Comparison of ENCODE assay signal across 7 cellular contexts in the genomic region with DNA sequence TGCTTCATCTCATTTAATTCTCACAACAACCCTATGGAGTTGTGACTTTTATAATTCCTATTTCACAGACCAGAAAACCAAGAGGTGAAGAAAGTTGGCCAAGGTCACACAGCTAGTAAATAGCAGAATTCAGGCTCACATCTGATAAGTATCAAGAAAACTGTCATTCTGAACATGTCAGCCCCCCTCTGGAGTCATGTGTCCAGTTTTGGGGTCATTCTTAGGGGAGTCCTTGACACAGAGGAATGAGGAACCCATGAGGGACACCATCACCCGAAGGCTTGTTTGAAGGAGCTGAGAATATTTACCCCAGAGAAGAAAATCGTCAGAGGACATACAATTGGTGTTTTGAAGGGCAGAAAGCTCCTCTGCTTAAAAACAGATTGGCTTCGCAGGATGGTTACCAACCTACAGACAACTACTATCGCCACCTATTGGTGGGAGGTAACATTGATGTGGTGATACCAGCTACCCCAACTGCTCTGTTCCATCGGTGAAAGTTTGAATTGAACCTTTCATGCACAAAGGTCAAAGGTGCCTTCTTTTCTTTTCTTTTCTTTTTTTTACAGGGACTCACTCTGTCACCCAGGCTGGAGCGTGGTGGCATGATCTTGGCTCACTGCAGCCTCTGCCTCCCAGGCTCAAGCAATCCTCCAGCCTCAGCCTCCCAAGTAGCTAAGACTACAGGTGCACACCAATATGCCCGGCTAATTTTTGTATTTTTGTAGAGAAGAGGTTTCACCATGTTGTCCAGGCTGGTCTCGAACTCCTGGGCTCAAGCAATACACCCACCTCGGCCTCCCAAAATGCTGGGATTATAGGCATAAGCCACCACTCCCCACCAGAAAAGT. TPM values are rescaled to one million over a fixed set of nuclear protein-coding genes. Genes with fewer than 3 reads are reported as not detected.
DNase-seq lines count a peak whose midpoint lies in the region; ATAC-seq, FAIRE-seq and TF ChIP-seq lines count a peak whose summit lies in the region.

No MANE protein-coding gene starts in this region.

- H3K9me3 ChIP-seq in adrenal gland (replicated peaks in 1 of 3): no peaks in the 10 kb centered on the region
- H3K9me3 ChIP-seq in hepatocyte (ENCODE audit: low read depth): no peaks in the 10 kb centered on the region
- H3K9me3 ChIP-seq in spleen: no peaks in the 10 kb centered on the region

- no peaks in the 10 kb centered on the region for H3K9me2 ChIP-seq in hepatocyte (replicated peaks; ENCODE audit: insufficient read depth)

- TF ChIP-seq CTCF in adrenal gland (IDR thresholded peaks at IDR 0.05) (peak; percentile 42 to 70 (median 63)), hepatocyte (IDR thresholded peaks at IDR 0.05; ENCODE audit: poor library complexity) (peak; percentile 63), spleen (IDR thresholded peaks at IDR 0.05 in 8 of 11, conservative IDR thresholded peaks at IDR 0.05 in 3 of 11) (peak; percentile 55 to 83 (median 75))

- peak overlapping the region; percentile 28 for H3K4me2 ChIP-seq in hepatocyte

- H3K36me3 ChIP-seq in adrenal gland (replicated peaks in 1 of 2) (no peaks in the 10 kb centered on the region), hepatocyte (replicated peaks; ENCODE audit: insufficient read depth, low read depth) (no peaks in the 10 kb centered on the region), spleen (no peaks in the 10 kb centered on the region)

- no peak overlapping the region for H2AFZ ChIP-seq in hepatocyte

- peak; percentile 46 for DNase-seq in GM12892 (ENCODE audit: insufficient read length)
- DNase-seq in NCI-H1092 (lab: John Stamatoyannopoulos, UW): peak; percentile 62
- DNase-seq in adrenal gland: peak; percentile 22 to 59 (median 31)
- peak; percentile 80 for DNase-seq in hepatocyte (ENCODE audit: low spot score)
- DNase-seq in spleen: no peak

- peak; percentile 90 for FAIRE-seq in GM12892 (lab: Jason Lieb, UNC)

- H3K79me2 ChIP-seq in hepatocyte: no peaks in the 10 kb centered on the region

- 28 to 30% (median 29%) methylated on average over 9 of the region's 9 CpGs for WGBS in adrenal gland, 4 donors
- 39% methylated on average over 9 of the region's 9 CpGs for WGBS in hepatocyte (ENCODE audit: low lambda C conversion rate, missing lambda C conversion rate)
- 27 to 36% (median 28%) methylated on average over 9 of the region's 9 CpGs for WGBS in spleen, 5 donors

- H3K4me3 ChIP-seq in adrenal gland (no peak overlapping the region), hepatocyte (no peak overlapping the region), spleen (no peak overlapping the region)

- H3K27ac ChIP-seq in adrenal gland (no peak overlapping the region), hepatocyte (no peak overlapping the region), spleen (no peak overlapping the region)

- TF ChIP-seq POLR2A in GM12892 (IDR thresholded peaks at IDR 0.05; ENCODE audit: low read depth, low read length): no peak
- no peak for TF ChIP-seq POLR2A in adrenal gland (IDR thresholded peaks at IDR 0.05)
- no peak for TF ChIP-seq POLR2A in spleen (IDR thresholded peaks at IDR 0.05)

- no peaks in the 10 kb centered on the region for H3K4me1 ChIP-seq in adrenal gland (replicated peaks in 1 of 2)
- H3K4me1 ChIP-seq in hepatocyte (ENCODE audit: insufficient read depth): no peaks in the 10 kb centered on the region
- H3K4me1 ChIP-seq in spleen: peaks cover 0 to 12% (median 2%) of the 10 kb centered on the region in 6 donors

- intact Hi-C loops in adrenal gland (cut with DNase I) (no loop called here), spleen (cut with DNase I; ENCODE audit: low total_unique reads) (no loop called here)

- ATAC-seq in SK-N-SH treated with all-trans-retinoic acid at 6 μM for 48 hours (peak; percentile 98), GM18867 (IDR thresholded peaks at IDR 0.05; ENCODE audit: unreplicated experiment) (no peak)

- H3K27me3 ChIP-seq in adrenal gland (no peaks in the 10 kb centered on the region), hepatocyte (no peaks in the 10 kb centered on the region), spleen (replicated peaks in 1 of 7) (no peaks in the 10 kb centered on the region)

- no peaks in the 10 kb centered on the region for H4K20me1 ChIP-seq in hepatocyte (ENCODE audit: insufficient read depth, poor library complexity, severe bottlenecking)

TF ChIP-seq in SK-N-SH treated with all-trans-retinoic acid at 6 μM for 48 hours, 23 proteins besides CTCF, POLR2A, EP300 and RAD21:
- TF ChIP-seq ZNF565 (CRISPR knock-in tag; conservative IDR thresholded peaks at IDR 0.05; ENCODE audit: low read depth) (no peak), OSR1 (CRISPR knock-in tag; IDR thresholded peaks at IDR 0.05) (no peak)

RNA-seq across cellular contexts. Expression of a gene that starts 31.3 kb away (rescaled TPM):
- polyA plus RNA-seq in GM12892 (2012; ENCODE audit: missing spikeins): not detected
- under 1 TPM in 2 of 8 donors, not detected in 6; under 0.01 to 0.11 TPM for total RNA-seq in adrenal gland
- polyA plus RNA-seq in adrenal gland: under 1 TPM in 2 of 3 donors, not detected in 1; 0.09 to 0.27 TPM
- total RNA-seq in hepatocyte: 6.3 and 8.1 TPM in 2 replicates
- 2.7 and 3.5 TPM in 2 replicates for polyA plus RNA-seq in hepatocyte
- total RNA-seq in spleen: under 1 TPM in 3 of 7 donors, not detected in 4; 0.09 to 0.22 (median 0.20) TPM
- polyA plus RNA-seq in spleen: under 1 TPM in 2 of 3 donors, not detected in 1; 0.03 to 0.10 TPM

RNA-seq across cellular contexts. Expression of a gene that starts 55.9 kb away (rescaled TPM):
- 89.8 TPM for polyA plus RNA-seq in GM12892 (2012; ENCODE audit: missing spikeins)
- total RNA-seq in adrenal gland (100 to 1,000 TPM in 3 of 8 donors, 10 to 100 TPM in 5; 30.0 to 121 (median 94.6) TPM), hepatocyte (52.5 and 61.6 TPM in 2 replicates), spleen (100 to 1,000 TPM; 129 to 169 (median 150) TPM)
- polyA plus RNA-seq in adrenal gland (10 to 100 TPM; 47.3 to 82.0 (median 78.6) TPM), hepatocyte (84.3 and 131 TPM in 2 replicates), spleen (10 to 100 TPM; 25.6 to 42.2 (median 41.8) TPM)
